ENCODE assay signal across 8 cellular contexts in the genomic region with DNA sequence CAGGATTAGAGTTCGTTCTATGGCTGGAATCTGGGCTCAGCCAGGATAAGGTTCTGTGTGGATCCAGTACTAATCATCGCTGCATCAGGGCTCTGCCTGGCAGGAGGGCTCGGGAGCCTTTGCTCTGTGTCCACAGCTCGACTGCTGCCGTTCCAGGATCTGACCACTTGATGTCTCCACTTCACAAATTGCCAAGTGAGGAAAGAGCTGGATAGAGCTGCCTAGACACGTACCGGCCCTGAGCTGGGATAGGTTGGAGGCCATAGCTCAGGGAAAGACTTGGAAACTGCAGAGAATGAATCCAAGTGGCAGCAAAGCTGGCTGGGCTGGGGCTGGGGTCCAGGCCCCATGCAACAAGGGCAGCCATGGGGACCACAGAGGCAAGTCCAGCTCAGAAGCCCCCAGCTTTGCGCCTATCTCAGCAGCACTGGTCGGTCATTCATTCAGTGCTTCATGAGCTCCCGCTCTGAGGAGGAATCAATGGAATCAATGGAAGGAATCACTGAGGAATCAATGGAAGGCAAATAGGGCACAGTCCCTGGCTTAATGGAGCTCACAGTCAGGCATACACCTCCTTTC. TPM values are rescaled to one million over a fixed set of nuclear protein-coding genes. Genes with fewer than 3 reads are reported as not detected.
DNase-seq lines count a peak whose midpoint lies in the region; ATAC-seq and TF ChIP-seq lines count a peak whose summit lies in the region.

No MANE protein-coding gene starts in this region.

- no peak overlapping the region for H3K27ac ChIP-seq in vagina

- H3K4me3 ChIP-seq in GM06990 (replicated peaks; ENCODE audit: low read depth, low read length): no peak overlapping the region
- H3K4me3 ChIP-seq in vagina: no peak overlapping the region

- H3K4me3 Mint-ChIP-seq in activated naive CD4-positive, alpha-beta T cell treated with anti-CD3 and anti-CD28 coated beads, Interleukin-2, amount 50 U/mL, for 24 hours: peak overlapping the region; percentile 54
- H3K4me3 Mint-ChIP-seq in glutamatergic neuron (ENCODE audit: unreplicated experiment): no peak overlapping the region

- H3K9me3 Mint-ChIP-seq in activated naive CD4-positive, alpha-beta T cell treated with anti-CD3 and anti-CD28 coated beads, Interleukin-2, amount 50 U/mL, for 24 hours: no peaks in the 10 kb centered on the region
- no peaks in the 10 kb centered on the region for H3K9me3 Mint-ChIP-seq in glutamatergic neuron (ENCODE audit: unreplicated experiment)

- intact Hi-C loops in posterior cingulate gyrus (cut with DNase I) (loop anchor here (2.0 to 10.0 kb wide), 2 partner anchors 104 to 354 kb away; partner anchors contain the start of gene LPIN3), vagina (cut with DNase I) (loop anchor here (5.0 kb wide), 1 partner anchor 102 kb away; no protein-coding TSS in a partner anchor)

- no peaks in the 10 kb centered on the region for H3K9me3 ChIP-seq in vagina

- peaks cover 29% of the 10 kb centered on the region for H3K4me1 Mint-ChIP-seq in activated naive CD4-positive, alpha-beta T cell treated with anti-CD3 and anti-CD28 coated beads, Interleukin-2, amount 50 U/mL, for 24 hours
- H3K4me1 Mint-ChIP-seq in glutamatergic neuron (ENCODE audit: low read depth, unreplicated experiment): peaks cover 11% of the 10 kb centered on the region

- ATAC-seq in HG02588 (IDR thresholded peaks at IDR 0.05; ENCODE audit: unreplicated experiment): peak; percentile 48
- ATAC-seq in SK-N-SH treated with all-trans-retinoic acid at 6 μM for 48 hours: peak; percentile 100

- H3K36me3 Mint-ChIP-seq in activated naive CD4-positive, alpha-beta T cell treated with anti-CD3 and anti-CD28 coated beads, Interleukin-2, amount 50 U/mL, for 24 hours: no peaks in the 10 kb centered on the region
- no peaks in the 10 kb centered on the region for H3K36me3 Mint-ChIP-seq in glutamatergic neuron (ENCODE audit: unreplicated experiment)

- H3K36me3 ChIP-seq in GM06990 (ENCODE audit: control insufficient read depth, insufficient read depth, low read length) (no peaks in the 10 kb centered on the region), vagina (no peaks in the 10 kb centered on the region)

- TF ChIP-seq CTCF in GM06990 (IDR thresholded peaks at IDR 0.05; ENCODE audit: insufficient read depth, low read length, poor library complexity, severe bottlenecking) (peak; percentile 88), glutamatergic neuron (IDR thresholded peaks at IDR 0.05; ENCODE audit: partially characterized antibody, unreplicated experiment) (peak; percentile 43), vagina (IDR thresholded peaks at IDR 0.05) (peak; percentile 48 to 77 (median 51))

- peaks cover 9% of the 10 kb centered on the region for H3K4me1 ChIP-seq in vagina

- H3K27ac Mint-ChIP-seq in activated naive CD4-positive, alpha-beta T cell treated with anti-CD3 and anti-CD28 coated beads, Interleukin-2, amount 50 U/mL, for 24 hours: peak overlapping the region; percentile 71
- H3K27ac Mint-ChIP-seq in glutamatergic neuron (ENCODE audit: unreplicated experiment): peak overlapping the region; percentile 78

- no peaks in the 10 kb centered on the region for H3K27me3 Mint-ChIP-seq in activated naive CD4-positive, alpha-beta T cell treated with anti-CD3 and anti-CD28 coated beads, Interleukin-2, amount 50 U/mL, for 24 hours
- peaks cover 5% of the 10 kb centered on the region for H3K27me3 Mint-ChIP-seq in glutamatergic neuron (ENCODE audit: unreplicated experiment)

- no peak for TF ChIP-seq POLR2A in vagina (IDR thresholded peaks at IDR 0.05)

- H3K27me3 ChIP-seq in GM06990 (replicated peaks; ENCODE audit: control insufficient read depth, insufficient read depth, low read length): no peaks in the 10 kb centered on the region
- no peaks in the 10 kb centered on the region for H3K27me3 ChIP-seq in vagina

- DNase-seq in GM06990 (ENCODE audit: extremely low read depth, insufficient read length): peak; percentile 77
- DNase-seq in NCI-H1092 treated with DMSO at 0.1 percent for 48 hours (lab: John Stamatoyannopoulos, UW): peak; percentile 85
- peak; percentile 78 for DNase-seq in glutamatergic neuron
- DNase-seq in posterior cingulate gyrus: peak; percentile 35 to 96 (median 74)
- DNase-seq in vagina (ENCODE audit: extremely low spot score in 2 of 2): no peak

TF ChIP-seq in SK-N-SH treated with all-trans-retinoic acid at 6 μM for 48 hours, 23 proteins besides CTCF, POLR2A, EP300 and RAD21 (continues in another document):
- no peak for TF ChIP-seq PPARA (CRISPR knock-in tag; IDR thresholded peaks at IDR 0.05; ENCODE audit: borderline replicate concordance)
- no peak for TF ChIP-seq ZFP30 (CRISPR knock-in tag; IDR thresholded peaks at IDR 0.05)
- TF ChIP-seq CSDC2 (CRISPR knock-in tag; IDR thresholded peaks at IDR 0.05): no peak
- TF ChIP-seq ARNTL (CRISPR knock-in tag; IDR thresholded peaks at IDR 0.05; ENCODE audit: borderline replicate concordance, low read depth): no peak
- no peak for TF ChIP-seq ESRRG (CRISPR knock-in tag; IDR thresholded peaks at IDR 0.05)
- TF ChIP-seq OSR1 (CRISPR knock-in tag; IDR thresholded peaks at IDR 0.05): no peak
- no peak for TF ChIP-seq GLIS3 (CRISPR knock-in tag; IDR thresholded peaks at IDR 0.05)
- no peak for TF ChIP-seq SNAI2 (CRISPR knock-in tag; IDR thresholded peaks at IDR 0.05)
- no peak for TF ChIP-seq TSHZ2 (CRISPR knock-in tag; IDR thresholded peaks at IDR 0.05)
- TF ChIP-seq ZNF70 (CRISPR knock-in tag; IDR thresholded peaks at IDR 0.05): no peak
- TF ChIP-seq POU6F1 (CRISPR knock-in tag; IDR thresholded peaks at IDR 0.05; ENCODE audit: borderline replicate concordance, low read depth): no peak
- no peak for TF ChIP-seq ZFP3 (CRISPR knock-in tag; IDR thresholded peaks at IDR 0.05)
- TF ChIP-seq, protein P1, sequence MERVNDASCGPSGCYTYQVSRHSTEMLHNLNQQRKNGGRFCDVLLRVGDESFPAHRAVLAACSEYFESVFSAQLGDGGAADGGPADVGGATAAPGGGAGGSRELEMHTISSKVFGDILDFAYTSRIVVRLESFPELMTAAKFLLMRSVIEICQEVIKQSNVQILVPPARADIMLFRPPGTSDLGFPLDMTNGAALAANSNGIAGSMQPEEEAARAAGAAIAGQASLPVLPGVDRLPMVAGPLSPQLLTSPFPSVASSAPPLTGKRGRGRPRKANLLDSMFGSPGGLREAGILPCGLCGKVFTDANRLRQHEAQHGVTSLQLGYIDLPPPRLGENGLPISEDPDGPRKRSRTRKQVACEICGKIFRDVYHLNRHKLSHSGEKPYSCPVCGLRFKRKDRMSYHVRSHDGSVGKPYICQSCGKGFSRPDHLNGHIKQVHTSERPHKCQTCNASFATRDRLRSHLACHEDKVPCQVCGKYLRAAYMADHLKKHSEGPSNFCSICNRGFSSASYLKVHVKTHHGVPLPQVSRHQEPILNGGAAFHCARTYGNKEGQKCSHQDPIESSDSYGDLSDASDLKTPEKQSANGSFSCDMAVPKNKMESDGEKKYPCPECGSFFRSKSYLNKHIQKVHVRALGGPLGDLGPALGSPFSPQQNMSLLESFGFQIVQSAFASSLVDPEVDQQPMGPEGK (CRISPR knock-in tag; IDR thresholded peaks at IDR 0.05; ENCODE audit: borderline replicate concordance): no peak
- TF ChIP-seq BACH2 (CRISPR knock-in tag; IDR thresholded peaks at IDR 0.05; ENCODE audit: borderline replicate concordance): no peak

RNA-seq across cellular contexts. Expression of gene TOP1, which starts 38.0 kb away (rescaled TPM):
- total RNA-seq in glutamatergic neuron (ENCODE audit: unreplicated experiment): 68.7 TPM
- total RNA-seq in vagina: 38.1 TPM

Comparison
In these comparisons a context has a peak if more than half of its experiments do, and no peak if none do; other contexts are left out.
1. DNase-seq: peak in GM06990 (single experiment), NCI-H1092 treated with DMSO at 0.1 percent for 48 hours (single experiment), glutamatergic neuron (single experiment) and posterior cingulate gyrus (10 of 10); none in vagina (0 of 2).
2. Peak in every context shown above with its lines, with median percentiles within 50 percentile points of each other: CTCF ChIP-seq.